ENCODE assay signal across 8 cellular contexts in genomic region chr11:126212089-126212660, GRCh38. TPM values are rescaled to one million over a fixed set of nuclear protein-coding genes. Genes with fewer than 3 reads are reported as not detected.
DNase-seq lines count a peak whose midpoint lies in the region; ATAC-seq and TF ChIP-seq lines count a peak whose summit lies in the region.

No MANE protein-coding gene starts in this region.

- peaks cover 7% of the 10 kb centered on the region for H3K36me3 Mint-ChIP-seq in chondrocyte (ENCODE audit: low read depth)
- peaks cover 0 to 5% of the 10 kb centered on the region in 2 donors for H3K36me3 Mint-ChIP-seq in naive B cell

- CTCF ChIA-PET in BJ (lab: Yijun Ruan, JAX), result no interaction called here

- H3K4me1 Mint-ChIP-seq in chondrocyte (ENCODE audit: low read depth), result peaks cover 35% of the 10 kb centered on the region
- H3K4me1 Mint-ChIP-seq in naive B cell, result peaks cover 39 to 51% (median 42%) of the 10 kb centered on the region in 3 donors

- peaks cover 2% of the 10 kb centered on the region for H3K36me3 ChIP-seq in BJ (ENCODE audit: control insufficient read depth, insufficient read depth, low read length)

- ATAC-seq in naive B cell (ENCODE audit: low read depth in 2 of 2), result no peak
- no peak for ATAC-seq in HG02763 (IDR thresholded peaks at IDR 0.05; ENCODE audit: unreplicated experiment)
- ATAC-seq in GM21576 (IDR thresholded peaks at IDR 0.05; ENCODE audit: unreplicated experiment), result no peak

- H3K4me3 Mint-ChIP-seq in chondrocyte (ENCODE audit: unreplicated experiment) (peak overlapping the region; percentile 97), naive B cell (peak overlapping the region; percentile 98 to 100 (median 99))

- peak overlapping the region; percentile 88 for H3K27ac Mint-ChIP-seq in chondrocyte (ENCODE audit: unreplicated experiment)
- peak overlapping the region in 5 of 6 donors; percentile 33 to 99 (median 87) for H3K27ac Mint-ChIP-seq in naive B cell

- H3K27me3 Mint-ChIP-seq in chondrocyte (ENCODE audit: low read depth) (no peaks in the 10 kb centered on the region), naive B cell (no peaks in the 10 kb centered on the region)

- TF ChIP-seq CTCF in BJ (IDR thresholded peaks at IDR 0.05; ENCODE audit: insufficient read depth, low read depth, low read length) (no peak), chondrocyte (IDR thresholded peaks at IDR 0.05) (no peak)

- DNase-seq in BJ (ENCODE audit: low read depth) (no peak), chondrocyte (ENCODE audit: low spot score) (no peak), naive B cell (no peak), NCI-H2196 treated with DMSO at 0.1 percent for 48 hours (lab: John Stamatoyannopoulos, UW; ENCODE audit: unreplicated experiment) (no peak), GF-D8 (lab: John Stamatoyannopoulos, UW) (no peak)
- DNase-seq in Jurkat, Clone E6-1 (ENCODE audit: low read depth, low spot score), result no peak

- POLR2A ChIA-PET in BJ (lab: Charles Lee), result no interaction called here

- H3K27me3 ChIP-seq in BJ (ENCODE audit: control insufficient read depth, insufficient read depth, low read length), result no peaks in the 10 kb centered on the region

- H3K9me3 Mint-ChIP-seq in chondrocyte (ENCODE audit: low read depth) (no peaks in the 10 kb centered on the region), naive B cell (no peaks in the 10 kb centered on the region)

- peak overlapping the region; percentile 68 for H3K4me3 ChIP-seq in BJ (ENCODE audit: low read depth, low read length)
- peak overlapping the region; percentile 83 for H3K4me3 ChIP-seq in Jurkat, Clone E6-1 (ENCODE audit: low read length)

RNA-seq across cellular contexts. Expression of gene FAM118B, which starts 0.6 kb away (rescaled TPM):
- 14.2 and 24.5 TPM in 2 replicates for polyA plus RNA-seq in BJ (2011; rRNA removed)
- 5.2 and 5.5 TPM in 2 replicates for polyA minus RNA-seq in BJ (2011; rRNA and poly(A)+ RNA removed)
- 26.5 TPM for polyA plus RNA-seq in Jurkat, Clone E6-1 (2012; ENCODE audit: insufficient read depth, insufficient read length)
- total RNA-seq in chondrocyte, result 23.2 to 25.9 TPM (median 24.3 TPM) in 3 replicates
- polyA plus RNA-seq in naive B cell (ENCODE audit: low read depth in 6 of 6), result 10 to 100 TPM in 5 of 6 donors, 1 to 10 TPM in 1; 9.7 to 15.2 (median 11.8) TPM

RNA-seq across cellular contexts. Expression of gene RPUSD4, which starts 0.7 kb away (rescaled TPM):
- polyA plus RNA-seq in BJ (2011; rRNA removed), result 18.9 and 31.8 TPM in 2 replicates
- 24.2 and 46.9 TPM in 2 replicates for polyA minus RNA-seq in BJ (2011; rRNA and poly(A)+ RNA removed)
- polyA plus RNA-seq in Jurkat, Clone E6-1 (2012; ENCODE audit: insufficient read depth, insufficient read length), result 41.0 TPM
- total RNA-seq in chondrocyte, result 16.1 to 18.8 TPM (median 16.2 TPM) in 3 replicates
- 10 to 100 TPM; 15.5 to 21.1 (median 18.3) TPM for polyA plus RNA-seq in naive B cell (ENCODE audit: low read depth in 6 of 6)

RNA-seq across cellular contexts. Expression of gene SRPRA, which starts 56.5 kb away (rescaled TPM):
- 153 and 181 TPM in 2 replicates for polyA plus RNA-seq in BJ (2011; rRNA removed)
- 92.8 and 124 TPM in 2 replicates for polyA minus RNA-seq in BJ (2011; rRNA and poly(A)+ RNA removed)
- 71.6 TPM for polyA plus RNA-seq in Jurkat, Clone E6-1 (2012; ENCODE audit: insufficient read depth, insufficient read length)
- 108 to 144 TPM (median 110 TPM) in 3 replicates for total RNA-seq in chondrocyte
- 100 to 1,000 TPM in 1 of 6 donors, 10 to 100 TPM in 5; 55.5 to 102 (median 80.5) TPM for polyA plus RNA-seq in naive B cell (ENCODE audit: low read depth in 6 of 6)

RNA-seq across cellular contexts. Expression of gene FOXRED1, which starts 56.8 kb away (rescaled TPM):
- polyA plus RNA-seq in BJ (2011; rRNA removed), result 11.4 and 18.3 TPM in 2 replicates
- 5.2 and 8.0 TPM in 2 replicates for polyA minus RNA-seq in BJ (2011; rRNA and poly(A)+ RNA removed)
- 67.7 TPM for polyA plus RNA-seq in Jurkat, Clone E6-1 (2012; ENCODE audit: insufficient read depth, insufficient read length)
- 19.1 to 32.5 TPM (median 19.3 TPM) in 3 replicates for total RNA-seq in chondrocyte
- 10 to 100 TPM; 15.8 to 39.0 (median 19.8) TPM for polyA plus RNA-seq in naive B cell (ENCODE audit: low read depth in 6 of 6)
